8 cellular contexts compared by ENCODE assay signal in genomic region chr10:118753331-118753730, GRCh38. TPM values are rescaled to one million over a fixed set of nuclear protein-coding genes. Genes with fewer than 3 reads are reported as not detected.
DNase-seq lines count a peak whose midpoint lies in the region; ATAC-seq and TF ChIP-seq lines count a peak whose summit lies in the region.

No MANE protein-coding gene starts in this region.

- peak overlapping the region; percentile 96 for H3K9ac ChIP-seq in HUES6 (ENCODE audit: low read length)
- H3K9ac ChIP-seq in mammary epithelial cell (ENCODE audit: insufficient read depth, low read length) = peak overlapping the region; percentile 88

- BruUV-seq in A673 (replicated peaks; lab: Mats Ljungman, UMichigan) (no TSS peak), mammary epithelial cell (replicated peaks; lab: Mats Ljungman, UMichigan) (no TSS peak)

- ATAC-seq in GM21515 (IDR thresholded peaks at IDR 0.05; ENCODE audit: unreplicated experiment) (no peak), HG03520 (IDR thresholded peaks at IDR 0.05; ENCODE audit: unreplicated experiment) (no peak)

- in situ Hi-C loops in mammary epithelial cell (cut with MboI; ENCODE audit: low sequenced_read_pairs in 2 of 2) = no loop called here

- H3K36me3 ChIP-seq in A673 (ENCODE audit: insufficient read depth, low read length, poor library complexity, severe bottlenecking) (no peaks in the 10 kb centered on the region), HUES6 (ENCODE audit: control insufficient read depth, insufficient read depth, low read length) (no peaks in the 10 kb centered on the region), mammary epithelial cell (ENCODE audit: insufficient read depth, low read length) (no peaks in the 10 kb centered on the region)

- POLR2A ChIA-PET in A673 (lab: Charles Lee; ENCODE audit: low non-redundant PET) = no interaction called here

- CTCF ChIA-PET in A673 (lab: Charles Lee) (no interaction called here), mammary epithelial cell (lab: Charles Lee; ENCODE audit: low non-redundant PET) (no interaction called here)

- TF ChIP-seq CTCF in A673 (conservative IDR thresholded peaks at IDR 0.05; ENCODE audit: low read depth, low read length) = no peak
- TF ChIP-seq CTCF in mammary epithelial cell (conservative IDR thresholded peaks at IDR 0.05 in 1 of 2, IDR thresholded peaks at IDR 0.05 in 1 of 2; ENCODE audit: extremely low read depth in 1 of 2, insufficient read depth in 1 of 2, low read depth in 1 of 2, low read length in 2 of 2) = no peak

- H3K4me3 ChIP-seq in A673 (ENCODE audit: low read depth, low read length, poor library complexity, severe bottlenecking) = peak overlapping the region; percentile 94
- H3K4me3 ChIP-seq in HUES6 (ENCODE audit: low read depth, low read length) = peak overlapping the region; percentile 100
- H3K4me3 ChIP-seq in mammary epithelial cell (replicated peaks in 1 of 3; ENCODE audit: insufficient read depth in 1 of 3, low read depth in 2 of 3, low read length in 3 of 3) = peak overlapping the region; percentile 73 to 90 (median 90)
- H3K4me3 ChIP-seq in mononuclear cell (ENCODE audit: low read length) = peak overlapping the region; percentile 91

- H3K27me3 ChIP-seq in A673 (replicated peaks; ENCODE audit: insufficient read depth, low read depth, low read length, poor library complexity) (no peaks in the 10 kb centered on the region), HUES6 (ENCODE audit: control insufficient read depth, insufficient read depth, low read length) (0 out of 2 replicates have a peak, but pooled peaks cover 2% of the 10 kb centered on the region), mammary epithelial cell (ENCODE audit: insufficient read depth, low read length) (no peaks in the 10 kb centered on the region), mononuclear cell (ENCODE audit: insufficient read depth, low read length) (no peaks in the 10 kb centered on the region)

- intact Hi-C loops in A673 (cut with micrococcal nuclease; ENCODE audit: unreplicated experiment) = no loop called here
- intact Hi-C loops in mammary epithelial cell (cut with micrococcal nuclease) = loop anchor here (5.0 kb wide), 1 partner anchor 99 kb away; no protein-coding TSS in a partner anchor

- H3K9me3 ChIP-seq in A673 (ENCODE audit: low read depth, low read length, poor library complexity, severe bottlenecking) (no peaks in the 10 kb centered on the region), HUES6 (ENCODE audit: control insufficient read depth, insufficient read depth, low read depth, low read length) (no peaks in the 10 kb centered on the region), mammary epithelial cell (replicated peaks; ENCODE audit: insufficient read depth, low read length) (no peaks in the 10 kb centered on the region), mononuclear cell (ENCODE audit: low read depth, low read length) (no peaks in the 10 kb centered on the region)

- H3K79me2 ChIP-seq in mammary epithelial cell (ENCODE audit: insufficient read depth, low read length) = peaks cover 65% of the 10 kb centered on the region

- H2AFZ ChIP-seq in mammary epithelial cell (ENCODE audit: low read depth, low read length) = no peak overlapping the region

- H3K4me2 ChIP-seq in mammary epithelial cell (ENCODE audit: insufficient read depth, low read depth, low read length) = peak overlapping the region; percentile 83

- no peaks in the 10 kb centered on the region for H4K20me1 ChIP-seq in mammary epithelial cell (ENCODE audit: insufficient read depth, low read length)

- DNase-seq in A673 (ENCODE audit: low spot score) (no peak), mammary epithelial cell (no peak), NCI-H1436 treated with DMSO at 0.1 percent for 48 hours (lab: John Stamatoyannopoulos, UW) (no peak)
- no peak for DNase-seq in effector CD8-positive, alpha-beta T cell (lab: John Stamatoyannopoulos, UW)

- H3K4me1 ChIP-seq in A673 (ENCODE audit: insufficient read depth, low read length, poor library complexity, severe bottlenecking) (peaks cover 14% of the 10 kb centered on the region), HUES6 (ENCODE audit: control insufficient read depth, insufficient read depth, low read length) (peaks cover 10% of the 10 kb centered on the region; the same call in 1 of the 2 replicates), mammary epithelial cell (ENCODE audit: insufficient read depth, low read length) (no peaks in the 10 kb centered on the region), mononuclear cell (ENCODE audit: insufficient read depth, low read length) (peaks cover 22% of the 10 kb centered on the region)

- H3K27ac ChIP-seq in A673 (ENCODE audit: low read depth, low read length, poor library complexity, severe bottlenecking) (peak overlapping the region; percentile 77), HUES6 (ENCODE audit: low read depth, low read length) (no peak overlapping the region), mammary epithelial cell (ENCODE audit: insufficient read depth, low read depth, low read length) (peak overlapping the region; percentile 79)

- whole genome bisulfite sequencing in mammary epithelial cell (ENCODE audit: low coverage, missing lambda C conversion rate) = 0% methylated on average over 5 of the region's 5 CpGs

- dilution Hi-C loops in mammary epithelial cell (cut with HindIII; ENCODE audit: low sequenced_read_pairs) = no loop called here

RNA-seq across cellular contexts. Expression of gene CACUL1, which starts 1.4 kb away (rescaled TPM):
- 31.9 and 33.6 TPM in 2 replicates for total RNA-seq in A673 (2021)
- 10 to 100 TPM; 49.8 to 59.2 TPM for total RNA-seq in mammary epithelial cell
- polyA plus RNA-seq in mammary epithelial cell = 11.3 TPM
- 28.3 TPM for polyA minus RNA-seq in mammary epithelial cell
- 49.3 TPM for total RNA-seq in mononuclear cell
